Comparison of ENCODE assay signal across 18 cellular contexts in genomic region chr1:226954337-226954736, GRCh38.
"Had no signal": no experiment of that assay in that cellular context is flagged by ENCODE, and none has a peak within 500 bp of the region (broad histone marks: within the 10 kb centered on the region; RNA-seq: fewer than 3 reads in every experiment).

No MANE protein-coding gene starts in this region.

- H3K4me3 Mint-ChIP-seq: activated CD4-positive, alpha-beta T cell treated with anti-CD3 and anti-CD28 coated beads, Interleukin-2, amount 10 ng/mL, durations not matched to agents 24 days and 14 days; activated CD8-positive, alpha-beta T cell treated with anti-CD3 and anti-CD28 coated beads, Interleukin-2, amount 10 ng/mL, durations not matched to agents 7 days and 5 days; activated naive CD8-positive, alpha-beta T cell treated with anti-CD3 and anti-CD28 coated beads, Interleukin-2, amount 50 U/mL, for 24 hours; brain; stimulated activated memory B cell treated with anti-CD40 and anti-IgM and Interleukin-4, amounts not matched to agents 10 μg/mL and 1 μg/mL and 100 μg/mL, for 72 hours had no signal

- H3K36me3 ChIP-seq: neutrophil, sigmoid colon, thyroid gland had no signal

- H3K27ac Mint-ChIP-seq: activated CD4-positive, alpha-beta T cell treated with anti-CD3 and anti-CD28 coated beads, Interleukin-2, amount 10 ng/mL, durations not matched to agents 24 days and 14 days; activated CD8-positive, alpha-beta T cell treated with anti-CD3 and anti-CD28 coated beads, Interleukin-2, amount 10 ng/mL, durations not matched to agents 7 days and 5 days; activated naive CD8-positive, alpha-beta T cell treated with anti-CD3 and anti-CD28 coated beads, Interleukin-2, amount 50 U/mL, for 24 hours; brain had no signal

- H3K4me1 ChIP-seq: parathyroid adenoma, thyroid gland had no signal

- H3K4me1 Mint-ChIP-seq: brain had no signal

- H3K27ac ChIP-seq: gastroesophageal sphincter, neutrophil, parathyroid adenoma, thyroid gland had no signal

- H3K27me3 ChIP-seq: gastroesophageal sphincter, heart right ventricle, neutrophil, sigmoid colon, thyroid gland had no signal

- H3K9me3 ChIP-seq: gastroesophageal sphincter, heart right ventricle, neutrophil, sigmoid colon, thyroid gland had no signal

- ATAC-seq: activated CD8-positive, alpha-beta T cell treated with anti-CD3 and anti-CD28 coated beads, Interleukin-2, amount 10 ng/mL, durations not matched to agents 7 days and 5 days; activated naive CD8-positive, alpha-beta T cell treated with anti-CD3 and anti-CD28 coated beads, Interleukin-2, amount 50 U/mL, for 24 hours; gastroesophageal sphincter; heart right ventricle; naive thymus-derived CD8-positive, alpha-beta T cell; stimulated activated memory B cell treated with anti-CD40 and anti-IgM and Interleukin-4, amounts not matched to agents 10 μg/mL and 1 μg/mL and 100 μg/mL, for 72 hours had no signal

- H3K4me3 ChIP-seq: gastroesophageal sphincter, heart right ventricle, sigmoid colon, thyroid gland had no signal

- H3K27me3 Mint-ChIP-seq: activated CD4-positive, alpha-beta T cell treated with anti-CD3 and anti-CD28 coated beads, Interleukin-2, amount 10 ng/mL, durations not matched to agents 24 days and 14 days; activated naive CD8-positive, alpha-beta T cell treated with anti-CD3 and anti-CD28 coated beads, Interleukin-2, amount 50 U/mL, for 24 hours; brain; naive thymus-derived CD8-positive, alpha-beta T cell; stimulated activated memory B cell treated with anti-CD40 and anti-IgM and Interleukin-4, amounts not matched to agents 10 μg/mL and 1 μg/mL and 100 μg/mL, for 72 hours had no signal

- DNase-seq: activated CD4-positive, alpha-beta T cell treated with anti-CD3 and anti-CD28 coated beads, Interleukin-2, amount 10 ng/mL, durations not matched to agents 24 days and 14 days; activated CD8-positive, alpha-beta T cell treated with anti-CD3 and anti-CD28 coated beads, Interleukin-2, amount 10 ng/mL, durations not matched to agents 7 days and 5 days; activated naive CD8-positive, alpha-beta T cell treated with anti-CD3 and anti-CD28 coated beads, Interleukin-2, amount 50 U/mL, for 24 hours; activated T-cell treated with anti-CD3 and anti-CD28 coated beads, Interleukin-2, amount 50 U/mL, for 48 hours; anterior cingulate cortex; central memory CD4-positive, alpha-beta T cell; heart right ventricle; mesendoderm; naive thymus-derived CD8-positive, alpha-beta T cell; sigmoid colon; stimulated activated CD4-positive, alpha-beta T cell treated with anti-CD3 and anti-CD28 coated beads, Interleukin-4, amount 100 ng/mL, for 24 hours; T1000; thyroid gland had no signal
